8 cellular contexts compared by ENCODE assay signal in the genomic region with DNA sequence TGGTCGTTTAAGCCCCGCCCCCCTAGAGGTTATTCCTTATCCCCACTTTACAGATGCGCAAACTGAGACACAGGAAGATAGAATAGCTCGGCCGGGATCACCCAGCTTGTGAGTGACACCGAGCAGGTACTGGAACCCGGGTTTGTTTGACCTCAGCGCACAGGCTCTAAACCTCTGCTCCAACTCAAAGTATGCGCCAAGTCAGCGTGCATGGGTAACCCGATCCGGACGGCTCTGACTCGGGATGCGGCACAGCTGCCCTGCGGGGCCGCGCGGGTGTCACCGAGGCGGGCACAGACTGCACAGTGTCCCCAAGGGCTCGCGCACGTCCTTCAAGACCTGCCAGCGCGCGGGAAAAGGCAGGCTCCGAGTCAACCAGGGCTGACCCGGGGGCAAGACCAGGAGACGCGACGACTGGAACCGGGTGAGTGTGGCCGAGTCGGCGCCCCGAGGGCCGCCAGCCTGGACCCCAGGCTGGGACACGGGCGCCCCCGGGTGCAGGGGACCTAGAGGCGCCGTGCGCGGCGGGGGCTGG.
DNase-seq lines count a peak whose midpoint lies in the region; ATAC-seq lines count a peak whose summit lies in the region.

No MANE protein-coding gene starts in this region.

- H3K9me3 Mint-ChIP-seq in activated CD4-positive, alpha-beta T cell treated with anti-CD3 and anti-CD28 coated beads, Interleukin-2, amount 10 ng/mL, durations not matched to agents 7 days and 5 days: no peaks in the 10 kb centered on the region

- H3K27me3 Mint-ChIP-seq in activated CD4-positive, alpha-beta T cell treated with anti-CD3 and anti-CD28 coated beads, Interleukin-2, amount 10 ng/mL, durations not matched to agents 7 days and 5 days: peaks cover 33% of the 10 kb centered on the region

- DNase-seq in NCI-H146 (lab: John Stamatoyannopoulos, UW) (peak; percentile 50), NCI-H146 treated with DMSO at 0.1 percent for 48 hours (lab: John Stamatoyannopoulos, UW; ENCODE audit: unreplicated experiment) (no peak), head of caudate nucleus (peak in 35 of 42 donors; percentile 7 to 70 (median 37)), T1000 (lab: John Stamatoyannopoulos, UW) (no peak)
- DNase-seq in activated CD4-positive, alpha-beta T cell treated with anti-CD3 and anti-CD28 coated beads, Interleukin-2, amount 10 ng/mL, durations not matched to agents 7 days and 5 days: peak; percentile 16
- peak; percentile 22 to 36 for DNase-seq in stimulated activated CD4-positive, alpha-beta T cell treated with anti-CD3 and anti-CD28 coated beads, Interleukin-2, amount 100 ng/mL, for 24 hours

- H3K4me3 Mint-ChIP-seq in activated CD4-positive, alpha-beta T cell treated with anti-CD3 and anti-CD28 coated beads, Interleukin-2, amount 10 ng/mL, durations not matched to agents 7 days and 5 days: peak overlapping the region; percentile 84

- ATAC-seq in HG03108 (IDR thresholded peaks at IDR 0.05; ENCODE audit: unreplicated experiment) (no peak), HG02571 (IDR thresholded peaks at IDR 0.05; ENCODE audit: unreplicated experiment) (no peak)

- POLR2A ChIA-PET in activated CD4-positive, alpha-beta T cell treated with anti-CD3 and anti-CD28 coated beads, Interleukin-2, amount 10 ng/mL, durations not matched to agents 7 days and 5 days (lab: Charles Lee): no interaction called here

- H3K36me3 Mint-ChIP-seq in activated CD4-positive, alpha-beta T cell treated with anti-CD3 and anti-CD28 coated beads, Interleukin-2, amount 10 ng/mL, durations not matched to agents 7 days and 5 days (ENCODE audit: low read depth): peaks cover 22% of the 10 kb centered on the region

- intact Hi-C loops in head of caudate nucleus (cut with DNase I): no loop called here

- H3K4me1 Mint-ChIP-seq in activated CD4-positive, alpha-beta T cell treated with anti-CD3 and anti-CD28 coated beads, Interleukin-2, amount 10 ng/mL, durations not matched to agents 7 days and 5 days: peaks cover 59% of the 10 kb centered on the region

- H3K27ac Mint-ChIP-seq in activated CD4-positive, alpha-beta T cell treated with anti-CD3 and anti-CD28 coated beads, Interleukin-2, amount 10 ng/mL, durations not matched to agents 7 days and 5 days: no peak overlapping the region

- CTCF ChIA-PET in activated CD4-positive, alpha-beta T cell treated with anti-CD3 and anti-CD28 coated beads, Interleukin-2, amount 10 ng/mL, durations not matched to agents 7 days and 5 days (lab: Charles Lee): interaction anchor here (1.5 kb wide), 1 partner anchor 18 kb away, joined by 3 read pairs; no protein-coding TSS in a partner anchor

Comparison
In these comparisons a context has a peak if more than half of its experiments do, and no peak if none do; other contexts are left out.
1. DNase-seq: peak in NCI-H146 (single experiment), activated CD4-positive, alpha-beta T cell treated with anti-CD3 and anti-CD28 coated beads, Interleukin-2, amount 10 ng/mL, durations not matched to agents 7 days and 5 days (single experiment), head of caudate nucleus (35 of 42) and stimulated activated CD4-positive, alpha-beta T cell treated with anti-CD3 and anti-CD28 coated beads, Interleukin-2, amount 100 ng/mL, for 24 hours (2 of 2); none in NCI-H146 treated with DMSO at 0.1 percent for 48 hours (single experiment) and T1000 (single experiment).